In genomic region chr12:24777359-24777758, GRCh38 we compare ENCODE assay signal across 15 cellular contexts.
"Had no signal": no experiment of that assay in that cellular context is flagged by ENCODE, and none has a peak within 500 bp of the region (broad histone marks: within the 10 kb centered on the region; RNA-seq: fewer than 3 reads in every experiment).

No MANE protein-coding gene starts in this region.

- H3K4me3 Mint-ChIP-seq: activated CD4-positive, alpha-beta memory T cell treated with anti-CD3 and anti-CD28 coated beads for 36 hours; activated naive CD8-positive, alpha-beta T cell treated with anti-CD3 and anti-CD28 coated beads for 36 hours; activated T-helper 1 cell treated with anti-CD3 and anti-CD28 coated beads, Interleukin-12 subunit alpha, Interleukin-12 subunit beta, Interleukin-2, Interleukin-4 antibody, amounts not matched to agents 30 ng/mL and 10 ng/mL and 1 ng/mL, durations not matched to agents 14 hours and 24 hours and 36 hours; T-helper 2 cell treated with Interferon-gamma antibody and Interleukin-4, amounts not matched to agents 5 μg/mL and 100 μg/mL, for 36 hours had no signal

- H3K36me3 ChIP-seq: cardiac muscle cell, left ventricle myocardium inferior, neutrophil, sigmoid colon, thyroid gland had no signal

- H3K27ac Mint-ChIP-seq: activated CD4-positive, alpha-beta memory T cell treated with anti-CD3 and anti-CD28 coated beads for 36 hours; activated naive CD8-positive, alpha-beta T cell treated with anti-CD3 and anti-CD28 coated beads for 36 hours; activated T-helper 1 cell treated with anti-CD3 and anti-CD28 coated beads, Interleukin-12 subunit alpha, Interleukin-12 subunit beta, Interleukin-2, Interleukin-4 antibody, amounts not matched to agents 30 ng/mL and 10 ng/mL and 1 ng/mL, durations not matched to agents 14 hours and 24 hours and 36 hours; T-helper 2 cell treated with Interferon-gamma antibody and Interleukin-4, amounts not matched to agents 5 μg/mL and 100 μg/mL, for 36 hours had no signal

- H3K27me3 ChIP-seq: cardiac muscle cell, neutrophil, sigmoid colon, thyroid gland had no signal

- H3K4me1 Mint-ChIP-seq: activated naive CD8-positive, alpha-beta T cell treated with anti-CD3 and anti-CD28 coated beads for 36 hours had no signal

- DNase-seq: activated CD4-positive, alpha-beta memory T cell treated with anti-CD3 and anti-CD28 coated beads for 36 hours; activated CD4-positive, alpha-beta T cell treated with anti-CD3 and anti-CD28 coated beads for 4 hours; activated naive CD8-positive, alpha-beta T cell treated with anti-CD3 and anti-CD28 coated beads for 36 hours; activated T-cell treated with anti-CD3 and anti-CD28 coated beads for 4 hours; amniotic stem cell; left ventricle myocardium inferior; mammary epithelial cell; sigmoid colon; stimulated activated CD4-positive, alpha-beta T cell treated with anti-CD3 and anti-CD28 coated beads, Interleukin-2, amount 100 ng/mL, for 24 hours; stimulated activated naive CD4-positive, alpha-beta T cell treated with Interleukin-2 at 50 U/mL for 16 hours; thyroid gland had no signal

- H3K4me1 ChIP-seq: left ventricle myocardium inferior had no signal

- H3K9me3 Mint-ChIP-seq: activated CD4-positive, alpha-beta memory T cell treated with anti-CD3 and anti-CD28 coated beads for 36 hours; activated naive CD8-positive, alpha-beta T cell treated with anti-CD3 and anti-CD28 coated beads for 36 hours; activated T-helper 1 cell treated with anti-CD3 and anti-CD28 coated beads, Interleukin-12 subunit alpha, Interleukin-12 subunit beta, Interleukin-2, Interleukin-4 antibody, amounts not matched to agents 30 ng/mL and 10 ng/mL and 1 ng/mL, durations not matched to agents 14 hours and 24 hours and 36 hours; T-helper 2 cell treated with Interferon-gamma antibody and Interleukin-4, amounts not matched to agents 5 μg/mL and 100 μg/mL, for 36 hours had no signal

- H3K9me3 ChIP-seq: left ventricle myocardium inferior, neutrophil, sigmoid colon, thyroid gland had no signal

- H3K27ac ChIP-seq: cardiac muscle cell, left ventricle myocardium inferior, neutrophil, sigmoid colon, thyroid gland had no signal

- H3K4me3 ChIP-seq: cardiac muscle cell, left ventricle myocardium inferior, sigmoid colon, thyroid gland had no signal

- H3K36me3 Mint-ChIP-seq: activated CD4-positive, alpha-beta memory T cell treated with anti-CD3 and anti-CD28 coated beads for 36 hours; activated naive CD8-positive, alpha-beta T cell treated with anti-CD3 and anti-CD28 coated beads for 36 hours had no signal
